Comparison of ENCODE assay signal across 14 cellular contexts in the genomic region with DNA sequence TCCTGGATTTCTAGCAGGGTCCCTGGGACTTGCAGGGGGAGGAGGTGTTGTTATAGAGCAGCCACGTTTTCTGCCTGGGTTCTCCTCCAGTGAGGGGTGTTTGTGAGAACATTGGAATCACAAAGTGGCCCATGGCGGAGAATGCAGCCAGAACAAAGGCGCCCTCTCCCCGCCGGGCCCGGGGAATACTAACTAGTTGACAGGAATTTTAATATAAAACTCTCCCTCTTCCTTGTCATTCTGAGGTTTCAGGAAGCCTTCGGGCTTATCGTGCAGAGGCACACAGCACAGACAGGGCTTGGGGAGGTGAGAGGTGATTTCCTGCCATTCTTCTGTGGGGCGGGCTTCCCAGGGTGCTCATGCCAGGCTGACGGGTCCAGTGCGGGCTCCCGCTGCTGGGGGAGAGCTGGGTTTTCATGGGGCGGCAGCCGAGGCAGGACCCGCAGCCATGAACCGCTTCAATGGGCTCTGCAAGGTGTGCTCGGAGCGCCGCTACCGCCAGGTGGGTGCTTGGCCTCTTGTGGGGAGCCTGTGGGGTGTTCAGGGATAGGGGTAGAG. TPM values are rescaled to one million over a fixed set of nuclear protein-coding genes. Genes with fewer than 3 reads are reported as not detected.
DNase-seq lines count a peak whose midpoint lies in the region; ATAC-seq and TF ChIP-seq lines count a peak whose summit lies in the region.
"Had no signal": no experiment of that assay in that cellular context is flagged by ENCODE, and none has a peak within 500 bp of the region (broad histone marks: within the 10 kb centered on the region; RNA-seq: fewer than 3 reads in every experiment).

No MANE protein-coding gene starts in this region.

- H3K9ac ChIP-seq in stomach smooth muscle (ENCODE audit: low read length in 2 of 2), result no peak overlapping the region

- H3K4me1 ChIP-seq in ascending aorta (peaks cover 12 to 23% of the 10 kb centered on the region in 2 donors), lung (ENCODE audit: control insufficient read depth in 2 of 2, insufficient read depth in 2 of 2, low read length in 2 of 2) (peaks cover 0 to 18% of the 10 kb centered on the region in 2 donors), stomach smooth muscle (ENCODE audit: control insufficient read depth, insufficient read depth, low read length) (peaks cover 5% of the 10 kb centered on the region)

- 73 to 86% methylated on average over 20 of the region's 20 CpGs for WGBS in lung, 2 donors

- peak overlapping the region; percentile 19 to 37 for H3K4me3 ChIP-seq in ascending aorta
- peak overlapping the region; percentile 25 for H3K4me3 ChIP-seq in fibroblast of pulmonary artery (replicated peaks; ENCODE audit: low read depth, low read length)
- H3K4me3 ChIP-seq in lung, result peak overlapping the region; percentile 22
- H3K4me3 ChIP-seq in stomach smooth muscle (ENCODE audit: low read length in 2 of 2), result peak overlapping the region in 1 of 2 donors; percentile 47

- peaks cover 9 to 19% of the 10 kb centered on the region in 2 donors for H3K36me3 ChIP-seq in ascending aorta
- H3K36me3 ChIP-seq in lung (ENCODE audit: control insufficient read depth in 2 of 2, insufficient read depth in 2 of 2, low read length in 2 of 2), result peaks cover 0 to under 1% of the 10 kb centered on the region in 2 donors
- peaks cover 17 to 35% of the 10 kb centered on the region in 2 donors for H3K36me3 ChIP-seq in stomach smooth muscle (ENCODE audit: control insufficient read depth in 2 of 2, insufficient read depth in 2 of 2, low read length in 2 of 2)

- TF ChIP-seq CTCF in ascending aorta (IDR thresholded peaks at IDR 0.05) (no peak), fibroblast of pulmonary artery (IDR thresholded peaks at IDR 0.05; ENCODE audit: low read length, missing control alignments) (no peak), lung (IDR thresholded peaks at IDR 0.05; ENCODE audit: control extremely low read depth, extremely low read depth) (no peak)

- intact Hi-C loops in ascending aorta (cut with DNase I), result no loop called here

- H3K9me3 ChIP-seq in ascending aorta (no peaks in the 10 kb centered on the region), lung (ENCODE audit: control insufficient read depth in 2 of 2, insufficient read depth in 1 of 2, low read length in 1 of 2) (no peaks in the 10 kb centered on the region), stomach smooth muscle (ENCODE audit: control insufficient read depth in 2 of 2, low read length in 2 of 2) (no peaks in the 10 kb centered on the region)

- ATAC-seq in lung (ENCODE audit: insufficient read depth, low FRiP score) (no peak), GM19351 (IDR thresholded peaks at IDR 0.05; ENCODE audit: unreplicated experiment) (no peak), HG02981 (IDR thresholded peaks at IDR 0.05; ENCODE audit: unreplicated experiment) (no peak)

- peak overlapping the region; percentile 90 to 96 for H3K27ac ChIP-seq in ascending aorta
- H3K27ac ChIP-seq in lung (ENCODE audit: low read depth in 1 of 2, low read length in 1 of 2), result peak overlapping the region; percentile 56 to 85
- peak overlapping the region; percentile 41 for H3K27ac ChIP-seq in stomach smooth muscle (ENCODE audit: low read length)

- DNase-seq in ascending aorta (ENCODE audit: low spot score in 2 of 2), result no peak
- DNase-seq in fibroblast of pulmonary artery (ENCODE audit: low read depth), result peak; percentile 37
- DNase-seq in lung (ENCODE audit: low spot score), result no peak
- no peak for DNase-seq in putamen (ENCODE audit: low spot score)
- DNase-seq in NCI-H1436 treated with DMSO at 0.1 percent for 48 hours (lab: John Stamatoyannopoulos, UW), result no peak
- DNase-seq: CD4-positive, alpha-beta T cell; HFFc6; mesenchymal stem cell; NCI-H1105; NCI-H526 treated with DMSO at 0.1 percent for 48 hours; SHP77 treated with DMSO at 0.1 percent for 48 hours had no signal

- H3K27me3 ChIP-seq in ascending aorta, result no peaks in the 10 kb centered on the region
- no peaks in the 10 kb centered on the region for H3K27me3 ChIP-seq in lung (ENCODE audit: control insufficient read depth, insufficient read depth)
- H3K27me3 ChIP-seq in stomach smooth muscle (ENCODE audit: control insufficient read depth in 1 of 2, insufficient read depth in 2 of 2, low read length in 2 of 2), result no peaks in the 10 kb centered on the region

RNA-seq across cellular contexts. Expression of gene RGS3, which starts 37.7 kb away (rescaled TPM):
- total RNA-seq in ascending aorta, result 125 TPM
- 10 to 100 TPM; 79.0 to 91.8 TPM for total RNA-seq in lung
- 10 to 100 TPM; 43.0 to 68.8 TPM for polyA plus RNA-seq in lung

Comparison
In these comparisons a context has a peak if more than half of its experiments do, and no peak if none do; other contexts are left out.
1. H3K27ac ChIP-seq: peak in every context shown above with its lines; median percentile 93 in ascending aorta; 70 in lung; 41 in stomach smooth muscle.